ENCODE assay signal across 21 cellular contexts in the genomic region with DNA sequence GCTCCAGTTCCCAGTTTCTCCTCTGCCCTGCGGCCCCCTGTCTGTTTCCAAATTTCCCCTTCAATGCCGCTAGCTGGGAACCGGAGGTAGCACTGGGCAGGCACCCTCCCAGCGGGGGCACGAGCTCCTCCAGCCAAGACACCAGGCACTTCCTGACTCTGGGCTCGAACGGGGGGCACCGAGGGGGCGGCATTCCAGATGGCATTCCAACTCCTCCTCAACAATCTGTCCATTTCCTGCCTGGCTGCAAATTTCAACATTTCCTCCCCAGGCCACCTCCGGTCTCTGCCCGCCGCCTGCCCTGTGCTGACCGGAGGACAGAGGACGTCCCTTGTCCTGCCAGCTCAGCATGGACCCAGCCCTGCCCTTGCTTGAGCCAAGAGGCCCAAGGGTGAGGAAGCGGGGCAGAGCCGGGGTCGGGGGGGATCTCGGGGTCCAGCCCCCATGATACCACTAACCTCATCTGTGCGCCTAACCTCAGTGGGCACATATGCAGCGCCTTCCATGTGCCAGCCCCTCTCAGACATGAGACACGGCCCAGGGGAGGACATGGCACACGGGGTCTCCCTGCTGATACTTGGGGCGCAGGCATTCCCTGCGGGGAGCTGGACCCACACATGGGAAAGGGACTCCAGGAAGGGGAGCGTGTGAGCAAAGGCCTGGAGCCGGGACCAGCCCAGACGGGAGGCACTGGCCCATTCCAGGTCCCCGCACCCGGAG. TPM values are rescaled to one million over a fixed set of nuclear protein-coding genes. Genes with fewer than 3 reads are reported as not detected.
DNase-seq lines count a peak whose midpoint lies in the region; ATAC-seq and TF ChIP-seq lines count a peak whose summit lies in the region.
"Had no signal": no experiment of that assay in that cellular context is flagged by ENCODE, and none has a peak within 500 bp of the region (broad histone marks: within the 10 kb centered on the region; RNA-seq: fewer than 3 reads in every experiment).

No MANE protein-coding gene starts in this region.

- intact Hi-C loops in naive thymus-derived CD4-positive, alpha-beta T cell (cut with micrococcal nuclease): no loop called here

- ATAC-seq in upper lobe of left lung (ENCODE audit: low FRiP score in 2 of 2): peak in 1 of 2 donors; percentile 9
- ATAC-seq in naive thymus-derived CD4-positive, alpha-beta T cell: no peak
- ATAC-seq: esophagus mucosa; naive thymus-derived CD8-positive, alpha-beta T cell; PC-3 had no signal

- H3K9me3 Mint-ChIP-seq in endothelial cell (ENCODE audit: unreplicated experiment): no peaks in the 10 kb centered on the region
- no peaks in the 10 kb centered on the region for H3K9me3 Mint-ChIP-seq in mesothelial cell of epicardium
- no peaks in the 10 kb centered on the region for H3K9me3 Mint-ChIP-seq in naive thymus-derived CD4-positive, alpha-beta T cell
- H3K9me3 Mint-ChIP-seq: activated CD4-positive, alpha-beta memory T cell treated with anti-CD3 and anti-CD28 coated beads, Interleukin-2, amount 10 ng/mL, durations not matched to agents 7 days and 5 days; activated T-helper 2 cell treated with anti-CD3 and anti-CD28 coated beads, Interferon-gamma antibody, Interleukin-2, Interleukin-4, amounts not matched to agents 10 μg/mL and 5 μg/mL and 100 μg/mL, durations not matched to agents 14 hours and 24 hours and 36 hours; naive thymus-derived CD8-positive, alpha-beta T cell had no signal

- H3K4me3 ChIP-seq in upper lobe of left lung: no peak overlapping the region
- no peak overlapping the region for H3K4me3 ChIP-seq in naive thymus-derived CD4-positive, alpha-beta T cell (ENCODE audit: low read length)
- H3K4me3 ChIP-seq: tibial nerve had no signal

- H3K4me3 Mint-ChIP-seq in endothelial cell (ENCODE audit: unreplicated experiment): no peak overlapping the region
- H3K4me3 Mint-ChIP-seq in mesothelial cell of epicardium: no peak overlapping the region
- no peak overlapping the region for H3K4me3 Mint-ChIP-seq in naive thymus-derived CD4-positive, alpha-beta T cell
- H3K4me3 Mint-ChIP-seq: activated CD4-positive, alpha-beta memory T cell treated with anti-CD3 and anti-CD28 coated beads, Interleukin-2, amount 10 ng/mL, durations not matched to agents 7 days and 5 days had no signal

- CTCF ChIA-PET in naive thymus-derived CD4-positive, alpha-beta T cell (lab: Charles Lee): no interaction called here

- peak; percentile 8 for DNase-seq in activated naive CD4-positive, alpha-beta T cell treated with anti-CD3 and anti-CD28 coated beads, Interleukin-2, amount 50 U/mL, for 16 hours
- DNase-seq in activated naive CD4-positive, alpha-beta T cell treated with Interleukin-2 at 50 U/mL for 16 hours: no peak
- DNase-seq in endothelial cell (ENCODE audit: low spot score) (peak; percentile 45), mesothelial cell of epicardium (ENCODE audit: low spot score in 2 of 2, unreplicated experiment in 2 of 2) (no peak), upper lobe of left lung (peak; percentile 20 to 78), NCI-H510A treated with DMSO at 0.1 percent for 48 hours (lab: John Stamatoyannopoulos, UW) (no peak), COR-L47 (lab: John Stamatoyannopoulos, UW) (no peak)
- DNase-seq in naive thymus-derived CD4-positive, alpha-beta T cell: no peak
- DNase-seq: activated CD4-positive, alpha-beta memory T cell treated with anti-CD3 and anti-CD28 coated beads, Interleukin-2, amount 10 ng/mL, durations not matched to agents 7 days and 5 days; cortex of kidney; naive thymus-derived CD8-positive, alpha-beta T cell; NCI-H2029; NCI-H526; PC-3; sigmoid colon; stimulated activated CD4-positive, alpha-beta T cell treated with anti-CD3 and anti-CD28 coated beads, Interleukin-4, amount 100 ng/mL, for 4 hours had no signal

- H3K36me3 ChIP-seq in upper lobe of left lung: no peaks in the 10 kb centered on the region
- H3K36me3 ChIP-seq in naive thymus-derived CD4-positive, alpha-beta T cell (ENCODE audit: control insufficient read depth in 2 of 3, insufficient read depth in 3 of 3, low read length in 3 of 3): no peaks in the 10 kb centered on the region
- H3K36me3 ChIP-seq: sigmoid colon, tibial nerve had no signal

- POLR2A ChIA-PET in naive thymus-derived CD4-positive, alpha-beta T cell (lab: Charles Lee): no interaction called here

- no peaks in the 10 kb centered on the region for H3K9me3 ChIP-seq in upper lobe of left lung
- H3K9me3 ChIP-seq in naive thymus-derived CD4-positive, alpha-beta T cell (ENCODE audit: control insufficient read depth in 2 of 3, low read length in 3 of 3): no peaks in the 10 kb centered on the region
- H3K9me3 ChIP-seq: sigmoid colon, tibial nerve had no signal

- H3K27ac ChIP-seq in upper lobe of left lung: no peak overlapping the region
- no peak overlapping the region for H3K27ac ChIP-seq in naive thymus-derived CD4-positive, alpha-beta T cell (ENCODE audit: low read depth, low read length)
- H3K27ac ChIP-seq: 22Rv1, C4-2B had no signal

- H3K4me1 ChIP-seq in upper lobe of left lung: peaks cover 5 to 20% (median 11%) of the 10 kb centered on the region in 4 donors
- H3K4me1 ChIP-seq in naive thymus-derived CD4-positive, alpha-beta T cell (ENCODE audit: control insufficient read depth in 2 of 2, insufficient read depth in 2 of 2, low read length in 2 of 2): no peaks in the 10 kb centered on the region

- TF ChIP-seq EP300 in upper lobe of left lung (IDR thresholded peaks at IDR 0.05): no peak

- no peak for TF ChIP-seq POLR2A in upper lobe of left lung (IDR thresholded peaks at IDR 0.05)

- no peaks in the 10 kb centered on the region for H3K27me3 ChIP-seq in upper lobe of left lung
- no peaks in the 10 kb centered on the region for H3K27me3 ChIP-seq in naive thymus-derived CD4-positive, alpha-beta T cell (ENCODE audit: control insufficient read depth in 2 of 2, insufficient read depth in 2 of 2, low read length in 2 of 2)
- H3K27me3 ChIP-seq: sigmoid colon, tibial nerve had no signal

- H3K27ac Mint-ChIP-seq in endothelial cell (ENCODE audit: unreplicated experiment) (no peak overlapping the region), mesothelial cell of epicardium (peak overlapping the region; percentile 16)
- H3K27ac Mint-ChIP-seq in naive thymus-derived CD4-positive, alpha-beta T cell: no peak overlapping the region
- H3K27ac Mint-ChIP-seq: activated CD4-positive, alpha-beta memory T cell treated with anti-CD3 and anti-CD28 coated beads, Interleukin-2, amount 10 ng/mL, durations not matched to agents 7 days and 5 days; activated T-helper 2 cell treated with anti-CD3 and anti-CD28 coated beads, Interferon-gamma antibody, Interleukin-2, Interleukin-4, amounts not matched to agents 10 μg/mL and 5 μg/mL and 100 μg/mL, durations not matched to agents 14 hours and 24 hours and 36 hours had no signal

- 43 to 64% methylated on average over 19 to 29 of the region's 29 CpGs for WGBS in upper lobe of left lung, 2 donors

- TF ChIP-seq CTCF in endothelial cell (IDR thresholded peaks at IDR 0.05; ENCODE audit: unreplicated experiment) (no peak), mesothelial cell of epicardium (IDR thresholded peaks at IDR 0.05; ENCODE audit: unreplicated experiment) (no peak), upper lobe of left lung (IDR thresholded peaks at IDR 0.05) (no peak)

- peaks cover 3% of the 10 kb centered on the region for H3K27me3 Mint-ChIP-seq in endothelial cell (ENCODE audit: unreplicated experiment)
- no peaks in the 10 kb centered on the region for H3K27me3 Mint-ChIP-seq in mesothelial cell of epicardium (ENCODE audit: low read depth)
- no peaks in the 10 kb centered on the region for H3K27me3 Mint-ChIP-seq in naive thymus-derived CD4-positive, alpha-beta T cell
- H3K27me3 Mint-ChIP-seq: activated CD4-positive, alpha-beta memory T cell treated with anti-CD3 and anti-CD28 coated beads, Interleukin-2, amount 10 ng/mL, durations not matched to agents 7 days and 5 days; naive thymus-derived CD8-positive, alpha-beta T cell had no signal

- H3K4me1 Mint-ChIP-seq in endothelial cell (ENCODE audit: unreplicated experiment): peaks cover 9% of the 10 kb centered on the region
- H3K4me1 Mint-ChIP-seq in mesothelial cell of epicardium: peaks cover 37% of the 10 kb centered on the region
- H3K4me1 Mint-ChIP-seq in naive thymus-derived CD4-positive, alpha-beta T cell: no peaks in the 10 kb centered on the region
- H3K4me1 Mint-ChIP-seq: activated CD4-positive, alpha-beta memory T cell treated with anti-CD3 and anti-CD28 coated beads, Interleukin-2, amount 10 ng/mL, durations not matched to agents 7 days and 5 days; naive thymus-derived CD8-positive, alpha-beta T cell had no signal

- H3K36me3 Mint-ChIP-seq in endothelial cell (ENCODE audit: low read depth, unreplicated experiment): no peaks in the 10 kb centered on the region
- no peaks in the 10 kb centered on the region for H3K36me3 Mint-ChIP-seq in mesothelial cell of epicardium
- H3K36me3 Mint-ChIP-seq in naive thymus-derived CD4-positive, alpha-beta T cell: no peaks in the 10 kb centered on the region
- H3K36me3 Mint-ChIP-seq: naive thymus-derived CD8-positive, alpha-beta T cell had no signal

RNA-seq across cellular contexts. Expression of gene PDGFA, which starts 58.0 kb away (rescaled TPM):
- total RNA-seq in endothelial cell (ENCODE audit: unreplicated experiment): 0.85 TPM
- 74.0 to 78.8 TPM (median 75.3 TPM) in 3 replicates for total RNA-seq in mesothelial cell of epicardium
- 10 to 100 TPM; 23.0 to 73.3 (median 44.6) TPM for total RNA-seq in upper lobe of left lung
- 1 to 10 TPM in 2 of 5 experiments, under 1 TPM in 2, not detected in 1; 0.16 to 2.6 (median 1.1) TPM for total RNA-seq in naive thymus-derived CD4-positive, alpha-beta T cell
- not detected for polyA plus RNA-seq in naive thymus-derived CD4-positive, alpha-beta T cell
- polyA plus RNA-seq: naive thymus-derived CD8-positive, alpha-beta T cell had no signal

Comparison
In these comparisons a context has a peak if more than half of its experiments do, and no peak if none do; other contexts are left out.
1. DNase-seq: peak in activated naive CD4-positive, alpha-beta T cell treated with anti-CD3 and anti-CD28 coated beads, Interleukin-2, amount 50 U/mL, for 16 hours (single experiment), endothelial cell (single experiment) and upper lobe of left lung (2 of 2); none in activated naive CD4-positive, alpha-beta T cell treated with Interleukin-2 at 50 U/mL for 16 hours (single experiment), mesothelial cell of epicardium (0 of 2), NCI-H510A treated with DMSO at 0.1 percent for 48 hours (single experiment), COR-L47 (single experiment) and naive thymus-derived CD4-positive, alpha-beta T cell (0 of 9).
2. RNA of gene PDGFA, which starts 58.0 kb away (total RNA-seq): 74.0 to 78.8 TPM in mesothelial cell of epicardium and 23.0 to 73.3 TPM in upper lobe of left lung; 0.85 TPM in endothelial cell (single experiment) and 0.16 to 2.6 TPM in naive thymus-derived CD4-positive, alpha-beta T cell; every median in the first group is over 4 times any median in the second.